In genomic region chr9:95134457-95134881, GRCh38 we compare ENCODE assay signal across 19 cellular contexts.
DNase-seq lines count a peak whose midpoint lies in the region; TF ChIP-seq lines count a peak whose summit lies in the region.
"Had no signal": no experiment of that assay in that cellular context is flagged by ENCODE, and none has a peak within 500 bp of the region (broad histone marks: within the 10 kb centered on the region; RNA-seq: fewer than 3 reads in every experiment).

No MANE protein-coding gene starts in this region.

- no peak overlapping the region for H3K4me3 Mint-ChIP-seq in Calu3 (ENCODE audit: low read depth, unreplicated experiment)
- H3K4me3 Mint-ChIP-seq: B cell had no signal

- H3K23ac ChIP-seq in mesenchymal stem cell (ENCODE audit: low read length in 2 of 2) = no peak overlapping the region

- intact Hi-C loops in A673 (cut with micrococcal nuclease; ENCODE audit: unreplicated experiment) = loop anchor here (5.0 kb wide), 1 partner anchor 467 kb away; no protein-coding TSS in a partner anchor
- intact Hi-C loops in Calu3 (cut with micrococcal nuclease; ENCODE audit: unreplicated experiment) = no loop called here

- peak overlapping the region; percentile 16 to 28 for H3K18ac ChIP-seq in mesenchymal stem cell (ENCODE audit: low read depth in 1 of 2, low read length in 2 of 2)

- H4K8ac ChIP-seq in mesenchymal stem cell (ENCODE audit: low read length) = no peak overlapping the region

- H3K4me1 ChIP-seq in mesenchymal stem cell (ENCODE audit: control insufficient read depth, insufficient read depth, low read depth, low read length) = peaks cover 18% of the 10 kb centered on the region
- peaks cover 5% of the 10 kb centered on the region for H3K4me1 ChIP-seq in A673 (ENCODE audit: insufficient read depth, low read length, poor library complexity, severe bottlenecking)

- no peaks in the 10 kb centered on the region for H3K9me3 Mint-ChIP-seq in Calu3 (ENCODE audit: low read depth, unreplicated experiment)

- H3K4me3 ChIP-seq in mesenchymal stem cell (ENCODE audit: insufficient read depth in 1 of 2, low read depth in 1 of 2, low read length in 2 of 2) (no peak overlapping the region), A673 (ENCODE audit: low read depth, low read length, poor library complexity, severe bottlenecking) (no peak overlapping the region)
- H3K4me3 ChIP-seq: SK-N-MC had no signal

- peak overlapping the region; percentile 71 for H4K91ac ChIP-seq in mesenchymal stem cell (ENCODE audit: low read length)

- H3K4me2 ChIP-seq in mesenchymal stem cell (ENCODE audit: low read length, poor library complexity, severe bottlenecking) = no peak overlapping the region

- no peaks in the 10 kb centered on the region for H3K27me3 Mint-ChIP-seq in Calu3 (ENCODE audit: unreplicated experiment)
- H3K27me3 Mint-ChIP-seq: B cell had no signal

- WGBS in mesenchymal stem cell = 96% methylated on average over 9 of the region's 9 CpGs

- POLR2A ChIA-PET in A673 (lab: Charles Lee; ENCODE audit: low non-redundant PET) = no interaction called here

- peaks cover 5% of the 10 kb centered on the region for H3K36me3 Mint-ChIP-seq in Calu3 (ENCODE audit: insufficient read depth, unreplicated experiment)

- no peak overlapping the region for H2BK5ac ChIP-seq in mesenchymal stem cell (ENCODE audit: low read depth, low read length, poor library complexity, severe bottlenecking)

- no peak overlapping the region for H2BK120ac ChIP-seq in mesenchymal stem cell (ENCODE audit: low read depth, low read length)

- no peak overlapping the region for H2BK15ac ChIP-seq in mesenchymal stem cell (ENCODE audit: low read depth, poor library complexity, severe bottlenecking)

- BruUV-seq in A673 (replicated peaks; lab: Mats Ljungman, UMichigan) (no TSS peak), Calu3 (replicated peaks; lab: Mats Ljungman, UMichigan) (no TSS peak)

- H2AK5ac ChIP-seq in mesenchymal stem cell (ENCODE audit: low read length, severe bottlenecking) = peak overlapping the region; percentile 57

- H2AFZ ChIP-seq in mesenchymal stem cell (ENCODE audit: low read depth, low read length) = no peak overlapping the region

- TF ChIP-seq CTCF in A673 (conservative IDR thresholded peaks at IDR 0.05; ENCODE audit: low read depth, low read length) = no peak
- TF ChIP-seq CTCF in Calu3 (IDR thresholded peaks at IDR 0.05; ENCODE audit: unreplicated experiment) = no peak

- no peak overlapping the region for H3K9ac ChIP-seq in mesenchymal stem cell (ENCODE audit: low read length)

- no peak overlapping the region for H3K14ac ChIP-seq in mesenchymal stem cell (ENCODE audit: low read length in 2 of 2)

- H2BK12ac ChIP-seq in mesenchymal stem cell (ENCODE audit: low read length in 2 of 2) = no peak overlapping the region

- H3K9me3 ChIP-seq in mesenchymal stem cell (ENCODE audit: control insufficient read depth, low read length) (no peaks in the 10 kb centered on the region), A673 (ENCODE audit: low read depth, low read length, poor library complexity, severe bottlenecking) (no peaks in the 10 kb centered on the region)

- H3K27me3 ChIP-seq in mesenchymal stem cell (ENCODE audit: control insufficient read depth in 1 of 2, insufficient read depth in 1 of 2, low read length in 2 of 2) (no peaks in the 10 kb centered on the region), A673 (replicated peaks; ENCODE audit: insufficient read depth, low read depth, low read length, poor library complexity) (no peaks in the 10 kb centered on the region)

- CTCF ChIA-PET in A673 (lab: Charles Lee) (no interaction called here), Calu3 (lab: Charles Lee) (interaction anchor here (0.6 kb wide), 1 partner anchor 235 kb away, joined by 3 read pairs; no protein-coding TSS in a partner anchor)

- no peak overlapping the region for H3K4ac ChIP-seq in mesenchymal stem cell (ENCODE audit: low read depth in 1 of 2, low read length in 2 of 2)

- H3K4me1 Mint-ChIP-seq in Calu3 (ENCODE audit: low read depth, unreplicated experiment) = peaks cover 18% of the 10 kb centered on the region
- H3K4me1 Mint-ChIP-seq: B cell had no signal

- H3K27ac Mint-ChIP-seq in Calu3 (ENCODE audit: unreplicated experiment) = no peak overlapping the region
- H3K27ac Mint-ChIP-seq: B cell had no signal

- no peaks in the 10 kb centered on the region for H3K79me1 ChIP-seq in mesenchymal stem cell (replicated peaks; ENCODE audit: low read length, poor library complexity, severe bottlenecking)

- peak; percentile 14 for DNase-seq in DMS 273 (lab: John Stamatoyannopoulos, UW; ENCODE audit: unreplicated experiment)
- no peak for DNase-seq in DMS 273 treated with DMSO at 0.1 percent for 48 hours (lab: John Stamatoyannopoulos, UW)
- DNase-seq in mesenchymal stem cell = no peak
- peak; percentile 11 for DNase-seq in renal cortical epithelial cell (ENCODE audit: low read depth)
- no peak for DNase-seq in Kasumi-1 (lab: John Stamatoyannopoulos, UW)
- no peak for DNase-seq in 8988T
- no peak for DNase-seq in A673 (ENCODE audit: low spot score)
- DNase-seq in Calu3 = no peak
- DNase-seq: DMS53, KG1, MV-4-11, NCI-H1694 treated with DMSO at 0.1 percent for 48 hours, NCI-H510A treated with DMSO at 0.1 percent for 48 hours, NCI-H774, OCI-M1, SHP77 had no signal

- H3K27ac ChIP-seq in mesenchymal stem cell (ENCODE audit: low read length, poor library complexity, severe bottlenecking) (no peak overlapping the region), A673 (ENCODE audit: low read depth, low read length, poor library complexity, severe bottlenecking) (no peak overlapping the region)
- H3K27ac ChIP-seq: 22Rv1, SK-N-MC had no signal

- H3K36me3 ChIP-seq in mesenchymal stem cell (ENCODE audit: control insufficient read depth in 1 of 2, insufficient read depth in 2 of 2, low read depth in 1 of 2, low read length in 2 of 2) (peaks cover 0 to 16% of the 10 kb centered on the region in 2 experiments), A673 (ENCODE audit: insufficient read depth, low read length, poor library complexity, severe bottlenecking) (no peaks in the 10 kb centered on the region)

Comparison
In these comparisons a context has a peak if more than half of its experiments do, and no peak if none do; other contexts are left out.
1. DNase-seq: peak in DMS 273 (single experiment) and renal cortical epithelial cell (single experiment); none in DMS 273 treated with DMSO at 0.1 percent for 48 hours (single experiment), mesenchymal stem cell (single experiment), Kasumi-1 (0 of 2), 8988T (single experiment), A673 (single experiment) and Calu3 (single experiment).